1 cellular context compared by ENCODE assay signal in the genomic region with DNA sequence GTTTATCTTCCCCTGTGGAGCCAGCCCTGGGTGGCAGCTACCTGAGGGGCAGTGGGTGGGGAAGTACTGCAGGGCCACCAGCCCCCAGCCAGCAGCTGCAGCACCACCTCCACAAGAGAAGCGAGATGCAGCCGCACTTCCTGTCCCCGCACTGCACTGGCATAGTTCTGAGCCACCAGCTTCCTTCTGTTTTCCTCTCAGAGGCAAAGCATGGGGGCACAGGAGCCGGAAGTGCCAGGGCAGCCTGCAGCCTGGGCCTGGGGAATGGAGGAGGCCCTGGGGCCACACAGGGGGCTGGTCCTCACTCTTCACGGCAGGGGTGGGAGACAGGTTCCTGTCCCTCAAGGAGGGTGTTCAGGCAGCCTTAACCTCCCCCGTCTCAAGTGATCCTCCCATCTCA.
TF ChIP-seq lines count a peak whose summit lies in the region.

No MANE protein-coding gene starts in this region.

TF ChIP-seq in IMR-90, 13 proteins besides CTCF, POLR2A, EP300 and RAD21:
- TF ChIP-seq CEBPB (IDR thresholded peaks at IDR 0.05; ENCODE audit: low read depth, low read length): no peak
- no peak for TF ChIP-seq MAZ (IDR thresholded peaks at IDR 0.05; ENCODE audit: borderline replicate concordance, low read depth, low read length)
- TF ChIP-seq CHD1 (IDR thresholded peaks at IDR 0.05; ENCODE audit: low read depth, low read length): no peak
- TF ChIP-seq, protein P1, sequence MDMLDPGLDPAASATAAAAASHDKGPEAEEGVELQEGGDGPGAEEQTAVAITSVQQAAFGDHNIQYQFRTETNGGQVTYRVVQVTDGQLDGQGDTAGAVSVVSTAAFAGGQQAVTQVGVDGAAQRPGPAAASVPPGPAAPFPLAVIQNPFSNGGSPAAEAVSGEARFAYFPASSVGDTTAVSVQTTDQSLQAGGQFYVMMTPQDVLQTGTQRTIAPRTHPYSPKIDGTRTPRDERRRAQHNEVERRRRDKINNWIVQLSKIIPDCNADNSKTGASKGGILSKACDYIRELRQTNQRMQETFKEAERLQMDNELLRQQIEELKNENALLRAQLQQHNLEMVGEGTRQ (IDR thresholded peaks at IDR 0.05; ENCODE audit: low read depth, low read length): no peak
- TF ChIP-seq NFE2L2 (IDR thresholded peaks at IDR 0.05; ENCODE audit: low read depth, low read length): no peak
- TF ChIP-seq BHLHE40 (IDR thresholded peaks at IDR 0.05; ENCODE audit: low read depth, low read length): no peak
- TF ChIP-seq, protein P2, sequence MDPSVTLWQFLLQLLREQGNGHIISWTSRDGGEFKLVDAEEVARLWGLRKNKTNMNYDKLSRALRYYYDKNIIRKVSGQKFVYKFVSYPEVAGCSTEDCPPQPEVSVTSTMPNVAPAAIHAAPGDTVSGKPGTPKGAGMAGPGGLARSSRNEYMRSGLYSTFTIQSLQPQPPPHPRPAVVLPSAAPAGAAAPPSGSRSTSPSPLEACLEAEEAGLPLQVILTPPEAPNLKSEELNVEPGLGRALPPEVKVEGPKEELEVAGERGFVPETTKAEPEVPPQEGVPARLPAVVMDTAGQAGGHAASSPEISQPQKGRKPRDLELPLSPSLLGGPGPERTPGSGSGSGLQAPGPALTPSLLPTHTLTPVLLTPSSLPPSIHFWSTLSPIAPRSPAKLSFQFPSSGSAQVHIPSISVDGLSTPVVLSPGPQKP (IDR thresholded peaks at IDR 0.05; ENCODE audit: borderline replicate concordance, low read depth, low read length): no peak
- no peak for TF ChIP-seq FOS (IDR thresholded peaks at IDR 0.05; ENCODE audit: low read depth, low read length)
- TF ChIP-seq MXI1 (IDR thresholded peaks at IDR 0.05; ENCODE audit: borderline replicate concordance, low read depth, low read length): no peak
- TF ChIP-seq SMC3 (IDR thresholded peaks at IDR 0.05; ENCODE audit: low read depth, low read length): no peak
- no peak for TF ChIP-seq RCOR1 (IDR thresholded peaks at IDR 0.05; ENCODE audit: insufficient replicate concordance, low read length)
